ENCODE assay signal across 24 cellular contexts in the genomic region with DNA sequence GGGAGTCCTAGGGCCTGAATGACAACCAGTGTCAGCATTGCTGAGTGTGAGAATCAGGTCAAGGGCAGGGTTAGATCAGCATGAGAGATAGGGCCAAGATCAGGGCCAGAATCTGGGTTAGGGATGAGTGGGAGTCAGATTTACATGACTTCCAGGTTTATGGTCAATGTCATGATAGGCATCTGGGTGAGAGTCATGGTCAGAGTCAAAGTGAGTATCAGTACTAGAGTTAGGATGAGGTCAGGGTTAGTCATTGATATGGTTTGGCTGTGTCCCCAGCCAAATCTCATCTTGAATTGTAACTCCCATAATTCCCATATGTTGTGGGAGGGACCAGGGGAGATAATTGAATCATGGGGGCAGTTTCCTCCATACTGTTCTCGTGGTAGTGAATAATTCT. TPM values are rescaled to one million over a fixed set of nuclear protein-coding genes. Genes with fewer than 3 reads are reported as not detected.
DNase-seq lines count a peak whose midpoint lies in the region; ATAC-seq and TF ChIP-seq lines count a peak whose summit lies in the region.
"Had no signal": no experiment of that assay in that cellular context is flagged by ENCODE, and none has a peak within 500 bp of the region (broad histone marks: within the 10 kb centered on the region; RNA-seq: fewer than 3 reads in every experiment).

No MANE protein-coding gene starts in this region.

- no peak overlapping the region for H2AFZ ChIP-seq in trophoblast cell (ENCODE audit: insufficient read depth, low read length, poor library complexity)

- no peak overlapping the region for H3K27ac ChIP-seq in RWPE2 (ENCODE audit: poor library complexity, severe bottlenecking)
- H3K27ac ChIP-seq in trophoblast cell (ENCODE audit: low read depth, low read length), result no peak overlapping the region
- H3K27ac ChIP-seq: body of pancreas, esophagus squamous epithelium, Peyer's patch, SK-N-MC, testis had no signal

- ATAC-seq in RWPE2 (ENCODE audit: low read depth) (peak; percentile 25; the same call in 1 of the 3 replicates), GM21526 (IDR thresholded peaks at IDR 0.05; ENCODE audit: low FRiP score, unreplicated experiment) (no peak)
- ATAC-seq: body of pancreas; effector memory CD8-positive, alpha-beta T cell; GM12878; HCT116 had no signal

- no peak overlapping the region for H3K18ac ChIP-seq in trophoblast cell (ENCODE audit: low read length)

- no CpG with 5 or more reads among the region's 1 CpG for WGBS in trophoblast cell (ENCODE audit: extremely low coverage, insufficient coverage, insufficient read length)

- H4K12ac ChIP-seq in trophoblast cell (ENCODE audit: low read depth, low read length), result no peak overlapping the region

- no peak overlapping the region for H4K8ac ChIP-seq in trophoblast cell (ENCODE audit: low read depth, low read length)

- no peaks in the 10 kb centered on the region for H3K79me1 ChIP-seq in trophoblast cell (ENCODE audit: low read length)

- H3K9me3 ChIP-seq in RWPE2 (ENCODE audit: severe bottlenecking) (no peaks in the 10 kb centered on the region), trophoblast cell (ENCODE audit: insufficient read depth, low read depth, low read length) (no peaks in the 10 kb centered on the region)
- H3K9me3 ChIP-seq: body of pancreas, esophagus squamous epithelium, Peyer's patch, testis had no signal

- no peak overlapping the region for H2BK120ac ChIP-seq in trophoblast cell (ENCODE audit: insufficient read depth, low read length, poor library complexity)

- no peak overlapping the region for H3K4me2 ChIP-seq in trophoblast cell (ENCODE audit: low read length)

- no peak overlapping the region for H3K9ac ChIP-seq in trophoblast cell (ENCODE audit: low read length)

- H3K4me1 ChIP-seq in RWPE2 (ENCODE audit: insufficient read depth, poor library complexity, severe bottlenecking), result no peaks in the 10 kb centered on the region
- H3K4me1 ChIP-seq in trophoblast cell (ENCODE audit: control insufficient read depth in 1 of 2, insufficient read depth in 2 of 2, low read length in 2 of 2), result no peaks in the 10 kb centered on the region
- H3K4me1 ChIP-seq: body of pancreas, esophagus squamous epithelium, Peyer's patch, testis had no signal

- TF ChIP-seq CTCF in RWPE2 (IDR thresholded peaks at IDR 0.05; ENCODE audit: poor library complexity, severe bottlenecking) (no peak), foreskin fibroblast (IDR thresholded peaks at IDR 0.05; ENCODE audit: low read depth, low read length) (no peak)

- H3K79me2 ChIP-seq in trophoblast cell (ENCODE audit: control insufficient read depth, insufficient read depth, low read length, poor library complexity), result no peaks in the 10 kb centered on the region

- H3K14ac ChIP-seq in trophoblast cell (ENCODE audit: low read length), result no peak overlapping the region

- no peak overlapping the region for H2AK5ac ChIP-seq in trophoblast cell (ENCODE audit: low read length)

- DNase-seq in AG08396 (ENCODE audit: low spot score) (peak; percentile 41), EL (peak; percentile 58), RWPE2 (ENCODE audit: low spot score) (no peak), foreskin fibroblast (peak; percentile 60 to 75), trophoblast cell (no peak), NCI-H1436 treated with DMSO at 0.1 percent for 48 hours (lab: John Stamatoyannopoulos, UW) (no peak)
- DNase-seq: activated naive CD8-positive, alpha-beta T cell treated with anti-CD3 and anti-CD28 coated beads, Interleukin-2, amount 10 ng/mL, durations not matched to agents 7 days and 5 days; body of pancreas; CD8-positive, alpha-beta memory T cell; DMS53; effector memory CD8-positive, alpha-beta T cell; esophagus squamous epithelium; glutamatergic neuron; kidney glomerular epithelial cell; NCI-H1417; NCI-H2107; Peyer's patch; stimulated activated CD4-positive, alpha-beta T cell treated with anti-CD3 and anti-CD28 coated beads, Interleukin-1b, Interleukin-23, amount 100 ng/mL, for 48 hours; T-helper 9 cell; testis had no signal

- H3K23ac ChIP-seq in trophoblast cell (ENCODE audit: low read length), result no peak overlapping the region

- H3K4ac ChIP-seq in trophoblast cell (ENCODE audit: low read depth, low read length), result no peak overlapping the region

- no peaks in the 10 kb centered on the region for H3K27me3 ChIP-seq in RWPE2 (ENCODE audit: insufficient read depth, poor library complexity, severe bottlenecking)
- H3K27me3 ChIP-seq in trophoblast cell (ENCODE audit: insufficient read depth, low read length), result no peaks in the 10 kb centered on the region
- H3K27me3 ChIP-seq: body of pancreas, esophagus squamous epithelium, Peyer's patch, testis had no signal

- H3K36me3 ChIP-seq in RWPE2 (ENCODE audit: low read depth), result no peaks in the 10 kb centered on the region
- no peaks in the 10 kb centered on the region for H3K36me3 ChIP-seq in trophoblast cell (ENCODE audit: control insufficient read depth in 1 of 2, insufficient read depth in 2 of 2, low read length in 2 of 2)
- H3K36me3 ChIP-seq: esophagus squamous epithelium, Peyer's patch had no signal

- no peak overlapping the region for H2BK5ac ChIP-seq in trophoblast cell (ENCODE audit: low read depth, low read length, poor library complexity)

- no peak overlapping the region for H2BK12ac ChIP-seq in trophoblast cell (ENCODE audit: low read length)

- no peak overlapping the region for H3K4me3 ChIP-seq in RWPE2 (ENCODE audit: severe bottlenecking)
- no peak overlapping the region for H3K4me3 ChIP-seq in foreskin fibroblast (ENCODE audit: low read depth in 1 of 2, low read length in 2 of 2)
- H3K4me3 ChIP-seq in trophoblast cell (ENCODE audit: low read depth, low read length), result no peak overlapping the region
- H3K4me3 ChIP-seq: body of pancreas, esophagus squamous epithelium, GM12878, Peyer's patch, SK-N-MC, testis had no signal

- no peak overlapping the region for H4K91ac ChIP-seq in trophoblast cell (ENCODE audit: low read depth, low read length)

RNA-seq across cellular contexts. Expression of gene MRPS24, which starts 12.3 kb away (rescaled TPM):
- polyA plus RNA-seq in trophoblast cell (2013), result 101 and 103 TPM in 2 replicates

RNA-seq across cellular contexts. Expression of gene URGCP, which starts 49.4 kb away (rescaled TPM):
- polyA plus RNA-seq in trophoblast cell (2013), result 8.8 and 11.0 TPM in 2 replicates

Comparison
In these comparisons a context has a peak if more than half of its experiments do, and no peak if none do; other contexts are left out.
1. DNase-seq: peak in AG08396 (single experiment), EL (single experiment) and foreskin fibroblast (2 of 2); none in RWPE2 (single experiment), trophoblast cell (0 of 2) and NCI-H1436 treated with DMSO at 0.1 percent for 48 hours (single experiment).